Comparison of ENCODE assay signal across 1 cellular context in genomic region chr2:11122380-11122779, GRCh38.
TF ChIP-seq lines count a peak whose summit lies in the region.

No MANE protein-coding gene starts in this region.

TF ChIP-seq in K562, 482 proteins besides CTCF, POLR2A, EP300 and RAD21 (continued from another document and continues in another):
- TF ChIP-seq ZBTB5 (IDR thresholded peaks at IDR 0.05) (no peak), MTF1 (CRISPR knock-in tag; IDR thresholded peaks at IDR 0.05; ENCODE audit: borderline replicate concordance) (no peak), ARHGAP35 (IDR thresholded peaks at IDR 0.05; ENCODE audit: partially characterized antibody) (no peak), ZKSCAN8 (CRISPR knock-in tag; IDR thresholded peaks at IDR 0.05) (0 out of 2 replicates have a peak, but pooled peaks have one; percentile 30), ZNF766 (CRISPR knock-in tag; conservative IDR thresholded peaks at IDR 0.05) (peak; percentile 94), ARID3B (CRISPR knock-in tag; IDR thresholded peaks at IDR 0.05; ENCODE audit: borderline replicate concordance) (0 out of 2 replicates have a peak, but pooled peaks have one; percentile 57), CREB3L1 (IDR thresholded peaks at IDR 0.05; ENCODE audit: borderline replicate concordance, low read depth) (no peak), SIN3A (IDR thresholded peaks at IDR 0.05; ENCODE audit: borderline replicate concordance in 2 of 2, control insufficient read depth in 1 of 2, low read depth in 2 of 2, low read length in 2 of 2) (no peak), TEAD2 (tag; IDR thresholded peaks at IDR 0.05) (no peak), SFPQ (IDR thresholded peaks at IDR 0.05; ENCODE audit: low read depth, low read length) (no peak), MCM5 (IDR thresholded peaks at IDR 0.05; ENCODE audit: low read depth) (no peak), NBN (IDR thresholded peaks at IDR 0.05; ENCODE audit: low read depth) (no peak), KHSRP (IDR thresholded peaks at IDR 0.05) (no peak), ZNF830 (CRISPR knock-in tag; IDR thresholded peaks at IDR 0.05) (0 out of 2 replicates have a peak, but pooled peaks have one; percentile 82), ZHX1 (conservative IDR thresholded peaks at IDR 0.05; ENCODE audit: low read length) (no peak), ZNF398 (CRISPR knock-in tag; IDR thresholded peaks at IDR 0.05) (no peak), FUS (optimal IDR thresholded peaks at IDR 0.05; ENCODE audit: low read depth, low read length) (no peak), ZNF280A (IDR thresholded peaks at IDR 0.05; ENCODE audit: low read depth, partially characterized antibody) (no peak), EP400 (IDR thresholded peaks at IDR 0.05) (no peak), ATF7 (IDR thresholded peaks at IDR 0.05) (no peak), CBX2 (IDR thresholded peaks at IDR 0.05; ENCODE audit: insufficient read depth, low read length, poor library complexity, severe bottlenecking) (no peak), ZNF217 (CRISPR knock-in tag; IDR thresholded peaks at IDR 0.05) (no peak), SMARCE1 (IDR thresholded peaks at IDR 0.05) (no peak), RERE (CRISPR knock-in tag; IDR thresholded peaks at IDR 0.05; ENCODE audit: borderline replicate concordance) (no peak), POLR2AphosphoS5 (IDR thresholded peaks at IDR 0.05; ENCODE audit: control insufficient read depth, insufficient read depth, low read depth, low read length) (no peak), POLR2H (tag; IDR thresholded peaks at IDR 0.05; ENCODE audit: low read depth) (no peak), ZMIZ1 (IDR thresholded peaks at IDR 0.05; ENCODE audit: low read depth in 2 of 2, low read length in 2 of 2) (no peak), MAFG (tag; conservative IDR thresholded peaks at IDR 0.05) (no peak), ARID3A (IDR thresholded peaks at IDR 0.05; ENCODE audit: borderline replicate concordance, low read depth, low read length) (no peak)
